In the genomic region with DNA sequence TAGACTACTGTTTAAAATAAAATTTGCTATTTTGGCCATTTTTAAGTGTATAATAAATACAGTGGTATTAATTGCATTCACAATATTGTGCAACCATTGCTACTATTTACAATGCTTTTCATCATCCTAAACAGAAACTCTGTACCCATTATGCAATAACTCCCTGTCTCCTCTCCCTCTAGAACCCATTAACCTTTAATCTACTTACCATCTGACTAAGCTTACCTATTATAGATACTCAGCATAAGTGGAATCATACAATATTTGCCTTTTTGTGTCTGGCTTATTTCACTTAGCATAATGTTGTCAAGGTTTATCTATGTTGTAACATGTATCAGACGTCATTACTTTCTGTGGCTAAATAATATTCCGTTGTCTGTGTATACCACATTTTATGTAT, we compare ENCODE assay signal across 1 cellular context.
TF ChIP-seq lines count a peak whose summit lies in the region.

No MANE protein-coding gene starts in this region.

TF ChIP-seq in HepG2, 621 proteins besides CTCF, POLR2A, EP300 and RAD21 (continued from another document and continues in another):
- TF ChIP-seq, protein P1, sequence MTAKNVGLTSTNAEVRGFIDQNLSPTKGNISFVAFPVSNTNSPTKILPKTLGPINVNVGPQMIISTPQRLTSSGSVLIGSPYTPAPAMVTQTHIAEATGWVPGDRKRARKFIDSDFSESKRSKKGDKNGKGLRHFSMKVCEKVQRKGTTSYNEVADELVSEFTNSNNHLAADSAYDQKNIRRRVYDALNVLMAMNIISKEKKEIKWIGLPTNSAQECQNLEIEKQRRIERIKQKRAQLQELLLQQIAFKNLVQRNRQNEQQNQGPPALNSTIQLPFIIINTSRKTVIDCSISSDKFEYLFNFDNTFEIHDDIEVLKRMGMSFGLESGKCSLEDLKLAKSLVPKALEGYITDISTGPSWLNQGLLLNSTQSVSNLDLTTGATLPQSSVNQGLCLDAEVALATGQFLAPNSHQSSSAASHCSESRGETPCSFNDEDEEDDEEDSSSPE (CRISPR knock-in tag; IDR thresholded peaks at IDR 0.05): no peak
- TF ChIP-seq, protein P2, sequence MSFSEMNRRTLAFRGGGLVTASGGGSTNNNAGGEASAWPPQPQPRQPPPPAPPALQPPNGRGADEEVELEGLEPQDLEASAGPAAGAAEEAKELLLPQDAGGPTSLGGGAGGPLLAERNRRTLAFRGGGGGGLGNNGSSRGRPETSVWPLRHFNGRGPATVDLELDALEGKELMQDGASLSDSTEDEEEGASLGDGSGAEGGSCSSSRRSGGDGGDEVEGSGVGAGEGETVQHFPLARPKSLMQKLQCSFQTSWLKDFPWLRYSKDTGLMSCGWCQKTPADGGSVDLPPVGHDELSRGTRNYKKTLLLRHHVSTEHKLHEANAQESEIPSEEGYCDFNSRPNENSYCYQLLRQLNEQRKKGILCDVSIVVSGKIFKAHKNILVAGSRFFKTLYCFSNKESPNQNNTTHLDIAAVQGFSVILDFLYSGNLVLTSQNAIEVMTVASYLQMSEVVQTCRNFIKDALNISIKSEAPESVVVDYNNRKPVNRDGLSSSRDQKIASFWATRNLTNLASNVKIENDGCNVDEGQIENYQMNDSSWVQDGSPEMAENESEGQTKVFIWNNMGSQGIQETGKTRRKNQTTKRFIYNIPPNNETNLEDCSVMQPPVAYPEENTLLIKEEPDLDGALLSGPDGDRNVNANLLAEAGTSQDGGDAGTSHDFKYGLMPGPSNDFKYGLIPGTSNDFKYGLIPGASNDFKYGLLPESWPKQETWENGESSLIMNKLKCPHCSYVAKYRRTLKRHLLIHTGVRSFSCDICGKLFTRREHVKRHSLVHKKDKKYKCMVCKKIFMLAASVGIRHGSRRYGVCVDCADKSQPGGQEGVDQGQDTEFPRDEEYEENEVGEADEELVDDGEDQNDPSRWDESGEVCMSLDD (CRISPR knock-in tag; IDR thresholded peaks at IDR 0.05; ENCODE audit: borderline replicate concordance): peak; percentile 26; the same call in 1 of the 2 replicates
- TF ChIP-seq TSC22D2 (CRISPR knock-in tag; IDR thresholded peaks at IDR 0.05; ENCODE audit: borderline replicate concordance): no peak
- TF ChIP-seq GATAD1 (CRISPR knock-in tag; IDR thresholded peaks at IDR 0.05): no peak; the same call in 1 of the 2 replicates
- TF ChIP-seq ZNF234 (CRISPR knock-in tag; conservative IDR thresholded peaks at IDR 0.05): no peak
- TF ChIP-seq SMARCE1 (IDR thresholded peaks at IDR 0.05; ENCODE audit: borderline replicate concordance): no peak
- TF ChIP-seq ZSCAN9 (CRISPR knock-in tag; IDR thresholded peaks at IDR 0.05; ENCODE audit: borderline replicate concordance): peak; percentile 77
- TF ChIP-seq, protein P3, sequence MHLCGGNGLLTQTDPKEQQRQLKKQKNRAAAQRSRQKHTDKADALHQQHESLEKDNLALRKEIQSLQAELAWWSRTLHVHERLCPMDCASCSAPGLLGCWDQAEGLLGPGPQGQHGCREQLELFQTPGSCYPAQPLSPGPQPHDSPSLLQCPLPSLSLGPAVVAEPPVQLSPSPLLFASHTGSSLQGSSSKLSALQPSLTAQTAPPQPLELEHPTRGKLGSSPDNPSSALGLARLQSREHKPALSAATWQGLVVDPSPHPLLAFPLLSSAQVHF (CRISPR knock-in tag; IDR thresholded peaks at IDR 0.05): no peak
- no peak for TF ChIP-seq SMYD3 (CRISPR knock-in tag; IDR thresholded peaks at IDR 0.05)
- no peak for TF ChIP-seq ZSCAN21 (CRISPR knock-in tag; IDR thresholded peaks at IDR 0.05; ENCODE audit: borderline replicate concordance)
- TF ChIP-seq, protein P4, sequence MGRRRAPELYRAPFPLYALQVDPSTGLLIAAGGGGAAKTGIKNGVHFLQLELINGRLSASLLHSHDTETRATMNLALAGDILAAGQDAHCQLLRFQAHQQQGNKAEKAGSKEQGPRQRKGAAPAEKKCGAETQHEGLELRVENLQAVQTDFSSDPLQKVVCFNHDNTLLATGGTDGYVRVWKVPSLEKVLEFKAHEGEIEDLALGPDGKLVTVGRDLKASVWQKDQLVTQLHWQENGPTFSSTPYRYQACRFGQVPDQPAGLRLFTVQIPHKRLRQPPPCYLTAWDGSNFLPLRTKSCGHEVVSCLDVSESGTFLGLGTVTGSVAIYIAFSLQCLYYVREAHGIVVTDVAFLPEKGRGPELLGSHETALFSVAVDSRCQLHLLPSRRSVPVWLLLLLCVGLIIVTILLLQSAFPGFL (CRISPR knock-in tag; IDR thresholded peaks at IDR 0.05): no peak
- TF ChIP-seq ZNF225 (CRISPR knock-in tag; IDR thresholded peaks at IDR 0.05): no peak
- TF ChIP-seq ZNF484 (CRISPR knock-in tag; IDR thresholded peaks at IDR 0.05; ENCODE audit: borderline replicate concordance, low read depth): no peak
- no peak for TF ChIP-seq MED8 (CRISPR knock-in tag; IDR thresholded peaks at IDR 0.05; ENCODE audit: insufficient replicate concordance)
- no peak for TF ChIP-seq ZNF552 (CRISPR knock-in tag; IDR thresholded peaks at IDR 0.05; ENCODE audit: borderline replicate concordance)
- TF ChIP-seq, protein P5, sequence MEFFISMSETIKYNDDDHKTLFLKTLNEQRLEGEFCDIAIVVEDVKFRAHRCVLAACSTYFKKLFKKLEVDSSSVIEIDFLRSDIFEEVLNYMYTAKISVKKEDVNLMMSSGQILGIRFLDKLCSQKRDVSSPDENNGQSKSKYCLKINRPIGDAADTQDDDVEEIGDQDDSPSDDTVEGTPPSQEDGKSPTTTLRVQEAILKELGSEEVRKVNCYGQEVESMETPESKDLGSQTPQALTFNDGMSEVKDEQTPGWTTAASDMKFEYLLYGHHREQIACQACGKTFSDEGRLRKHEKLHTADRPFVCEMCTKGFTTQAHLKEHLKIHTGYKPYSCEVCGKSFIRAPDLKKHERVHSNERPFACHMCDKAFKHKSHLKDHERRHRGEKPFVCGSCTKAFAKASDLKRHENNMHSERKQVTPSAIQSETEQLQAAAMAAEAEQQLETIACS (CRISPR knock-in tag; IDR thresholded peaks at IDR 0.05): no peak
- TF ChIP-seq ZNF337 (CRISPR knock-in tag; IDR thresholded peaks at IDR 0.05; ENCODE audit: borderline replicate concordance, low read depth): no peak
- no peak for TF ChIP-seq ZNF615 (CRISPR knock-in tag; IDR thresholded peaks at IDR 0.05; ENCODE audit: borderline replicate concordance)
- no peak for TF ChIP-seq JUN (CRISPR knock-in tag; IDR thresholded peaks at IDR 0.05)
- TF ChIP-seq XBP1 (CRISPR knock-in tag; IDR thresholded peaks at IDR 0.05): no peak
- TF ChIP-seq ZNF207 (IDR thresholded peaks at IDR 0.05; ENCODE audit: borderline replicate concordance): no peak
- TF ChIP-seq, protein P6, sequence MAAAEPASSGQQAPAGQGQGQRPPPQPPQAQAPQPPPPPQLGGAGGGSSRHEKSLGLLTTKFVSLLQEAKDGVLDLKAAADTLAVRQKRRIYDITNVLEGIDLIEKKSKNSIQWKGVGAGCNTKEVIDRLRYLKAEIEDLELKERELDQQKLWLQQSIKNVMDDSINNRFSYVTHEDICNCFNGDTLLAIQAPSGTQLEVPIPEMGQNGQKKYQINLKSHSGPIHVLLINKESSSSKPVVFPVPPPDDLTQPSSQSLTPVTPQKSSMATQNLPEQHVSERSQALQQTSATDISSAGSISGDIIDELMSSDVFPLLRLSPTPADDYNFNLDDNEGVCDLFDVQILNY (CRISPR knock-in tag; conservative IDR thresholded peaks at IDR 0.05): no peak
- TF ChIP-seq, protein P7, sequence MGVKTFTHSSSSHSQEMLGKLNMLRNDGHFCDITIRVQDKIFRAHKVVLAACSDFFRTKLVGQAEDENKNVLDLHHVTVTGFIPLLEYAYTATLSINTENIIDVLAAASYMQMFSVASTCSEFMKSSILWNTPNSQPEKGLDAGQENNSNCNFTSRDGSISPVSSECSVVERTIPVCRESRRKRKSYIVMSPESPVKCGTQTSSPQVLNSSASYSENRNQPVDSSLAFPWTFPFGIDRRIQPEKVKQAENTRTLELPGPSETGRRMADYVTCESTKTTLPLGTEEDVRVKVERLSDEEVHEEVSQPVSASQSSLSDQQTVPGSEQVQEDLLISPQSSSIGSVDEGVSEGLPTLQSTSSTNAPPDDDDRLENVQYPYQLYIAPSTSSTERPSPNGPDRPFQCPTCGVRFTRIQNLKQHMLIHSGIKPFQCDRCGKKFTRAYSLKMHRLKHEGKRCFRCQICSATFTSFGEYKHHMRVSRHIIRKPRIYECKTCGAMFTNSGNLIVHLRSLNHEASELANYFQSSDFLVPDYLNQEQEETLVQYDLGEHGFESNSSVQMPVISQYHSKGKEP (CRISPR knock-in tag; IDR thresholded peaks at IDR 0.05): no peak
- no peak for TF ChIP-seq RBM22 (optimal IDR thresholded peaks at IDR 0.05; ENCODE audit: low read length)
- no peak for TF ChIP-seq TCF7 (IDR thresholded peaks at IDR 0.05; ENCODE audit: low read depth)
- no peak for TF ChIP-seq ZFP90 (CRISPR knock-in tag; IDR thresholded peaks at IDR 0.05; ENCODE audit: borderline replicate concordance)
- TF ChIP-seq ATRX (CRISPR knock-in tag; IDR thresholded peaks at IDR 0.05; ENCODE audit: borderline replicate concordance): no peak
- TF ChIP-seq PHB2 (IDR thresholded peaks at IDR 0.05; ENCODE audit: partially characterized antibody): no peak
- TF ChIP-seq YEATS4 (CRISPR knock-in tag; IDR thresholded peaks at IDR 0.05; ENCODE audit: borderline replicate concordance): peak; percentile 53; the same call in 1 of the 2 replicates
- no peak for TF ChIP-seq HNRNPL (IDR thresholded peaks at IDR 0.05; ENCODE audit: low read depth, low read length)
- TF ChIP-seq, protein P8, sequence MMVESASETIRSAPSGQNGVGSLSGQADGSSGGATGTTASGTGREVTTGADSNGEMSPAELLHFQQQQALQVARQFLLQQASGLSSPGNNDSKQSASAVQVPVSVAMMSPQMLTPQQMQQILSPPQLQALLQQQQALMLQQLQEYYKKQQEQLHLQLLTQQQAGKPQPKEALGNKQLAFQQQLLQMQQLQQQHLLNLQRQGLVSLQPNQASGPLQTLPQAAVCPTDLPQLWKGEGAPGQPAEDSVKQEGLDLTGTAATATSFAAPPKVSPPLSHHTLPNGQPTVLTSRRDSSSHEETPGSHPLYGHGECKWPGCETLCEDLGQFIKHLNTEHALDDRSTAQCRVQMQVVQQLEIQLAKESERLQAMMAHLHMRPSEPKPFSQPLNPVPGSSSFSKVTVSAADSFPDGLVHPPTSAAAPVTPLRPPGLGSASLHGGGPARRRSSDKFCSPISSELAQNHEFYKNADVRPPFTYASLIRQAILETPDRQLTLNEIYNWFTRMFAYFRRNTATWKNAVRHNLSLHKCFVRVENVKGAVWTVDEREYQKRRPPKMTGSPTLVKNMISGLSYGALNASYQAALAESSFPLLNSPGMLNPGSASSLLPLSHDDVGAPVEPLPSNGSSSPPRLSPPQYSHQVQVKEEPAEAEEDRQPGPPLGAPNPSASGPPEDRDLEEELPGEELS (CRISPR knock-in tag; IDR thresholded peaks at IDR 0.05): peak; percentile 77
- no peak for TF ChIP-seq ZNF251 (CRISPR knock-in tag; IDR thresholded peaks at IDR 0.05)
- no peak for TF ChIP-seq ZFP36L2 (CRISPR knock-in tag; IDR thresholded peaks at IDR 0.05)
- no peak for TF ChIP-seq ELF4 (CRISPR knock-in tag; IDR thresholded peaks at IDR 0.05; ENCODE audit: borderline replicate concordance)
- TF ChIP-seq ZNF530 (CRISPR knock-in tag; IDR thresholded peaks at IDR 0.05; ENCODE audit: low read depth): no peak
- no peak for TF ChIP-seq FOXC1 (CRISPR knock-in tag; IDR thresholded peaks at IDR 0.05; ENCODE audit: borderline replicate concordance)
- TF ChIP-seq ZNF616 (CRISPR knock-in tag; IDR thresholded peaks at IDR 0.05; ENCODE audit: low read depth): no peak
- TF ChIP-seq DPF2 (CRISPR knock-in tag; IDR thresholded peaks at IDR 0.05; ENCODE audit: borderline replicate concordance, low read depth): peak; percentile 77; the same call in 1 of the 2 replicates
- TF ChIP-seq, protein P9, sequence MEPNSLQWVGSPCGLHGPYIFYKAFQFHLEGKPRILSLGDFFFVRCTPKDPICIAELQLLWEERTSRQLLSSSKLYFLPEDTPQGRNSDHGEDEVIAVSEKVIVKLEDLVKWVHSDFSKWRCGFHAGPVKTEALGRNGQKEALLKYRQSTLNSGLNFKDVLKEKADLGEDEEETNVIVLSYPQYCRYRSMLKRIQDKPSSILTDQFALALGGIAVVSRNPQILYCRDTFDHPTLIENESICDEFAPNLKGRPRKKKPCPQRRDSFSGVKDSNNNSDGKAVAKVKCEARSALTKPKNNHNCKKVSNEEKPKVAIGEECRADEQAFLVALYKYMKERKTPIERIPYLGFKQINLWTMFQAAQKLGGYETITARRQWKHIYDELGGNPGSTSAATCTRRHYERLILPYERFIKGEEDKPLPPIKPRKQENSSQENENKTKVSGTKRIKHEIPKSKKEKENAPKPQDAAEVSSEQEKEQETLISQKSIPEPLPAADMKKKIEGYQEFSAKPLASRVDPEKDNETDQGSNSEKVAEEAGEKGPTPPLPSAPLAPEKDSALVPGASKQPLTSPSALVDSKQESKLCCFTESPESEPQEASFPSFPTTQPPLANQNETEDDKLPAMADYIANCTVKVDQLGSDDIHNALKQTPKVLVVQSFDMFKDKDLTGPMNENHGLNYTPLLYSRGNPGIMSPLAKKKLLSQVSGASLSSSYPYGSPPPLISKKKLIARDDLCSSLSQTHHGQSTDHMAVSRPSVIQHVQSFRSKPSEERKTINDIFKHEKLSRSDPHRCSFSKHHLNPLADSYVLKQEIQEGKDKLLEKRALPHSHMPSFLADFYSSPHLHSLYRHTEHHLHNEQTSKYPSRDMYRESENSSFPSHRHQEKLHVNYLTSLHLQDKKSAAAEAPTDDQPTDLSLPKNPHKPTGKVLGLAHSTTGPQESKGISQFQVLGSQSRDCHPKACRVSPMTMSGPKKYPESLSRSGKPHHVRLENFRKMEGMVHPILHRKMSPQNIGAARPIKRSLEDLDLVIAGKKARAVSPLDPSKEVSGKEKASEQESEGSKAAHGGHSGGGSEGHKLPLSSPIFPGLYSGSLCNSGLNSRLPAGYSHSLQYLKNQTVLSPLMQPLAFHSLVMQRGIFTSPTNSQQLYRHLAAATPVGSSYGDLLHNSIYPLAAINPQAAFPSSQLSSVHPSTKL (CRISPR knock-in tag; IDR thresholded peaks at IDR 0.05): peak; percentile 95
- TF ChIP-seq ZNF460 (CRISPR knock-in tag; IDR thresholded peaks at IDR 0.05; ENCODE audit: borderline replicate concordance): no peak
- peak; percentile 84 for TF ChIP-seq MED1 (CRISPR knock-in tag; IDR thresholded peaks at IDR 0.05)
- no peak for TF ChIP-seq HMG20B (CRISPR knock-in tag; conservative IDR thresholded peaks at IDR 0.05)
- no peak for TF ChIP-seq EEA1 (CRISPR knock-in tag; IDR thresholded peaks at IDR 0.05; ENCODE audit: borderline replicate concordance)
- TF ChIP-seq, protein P10, sequence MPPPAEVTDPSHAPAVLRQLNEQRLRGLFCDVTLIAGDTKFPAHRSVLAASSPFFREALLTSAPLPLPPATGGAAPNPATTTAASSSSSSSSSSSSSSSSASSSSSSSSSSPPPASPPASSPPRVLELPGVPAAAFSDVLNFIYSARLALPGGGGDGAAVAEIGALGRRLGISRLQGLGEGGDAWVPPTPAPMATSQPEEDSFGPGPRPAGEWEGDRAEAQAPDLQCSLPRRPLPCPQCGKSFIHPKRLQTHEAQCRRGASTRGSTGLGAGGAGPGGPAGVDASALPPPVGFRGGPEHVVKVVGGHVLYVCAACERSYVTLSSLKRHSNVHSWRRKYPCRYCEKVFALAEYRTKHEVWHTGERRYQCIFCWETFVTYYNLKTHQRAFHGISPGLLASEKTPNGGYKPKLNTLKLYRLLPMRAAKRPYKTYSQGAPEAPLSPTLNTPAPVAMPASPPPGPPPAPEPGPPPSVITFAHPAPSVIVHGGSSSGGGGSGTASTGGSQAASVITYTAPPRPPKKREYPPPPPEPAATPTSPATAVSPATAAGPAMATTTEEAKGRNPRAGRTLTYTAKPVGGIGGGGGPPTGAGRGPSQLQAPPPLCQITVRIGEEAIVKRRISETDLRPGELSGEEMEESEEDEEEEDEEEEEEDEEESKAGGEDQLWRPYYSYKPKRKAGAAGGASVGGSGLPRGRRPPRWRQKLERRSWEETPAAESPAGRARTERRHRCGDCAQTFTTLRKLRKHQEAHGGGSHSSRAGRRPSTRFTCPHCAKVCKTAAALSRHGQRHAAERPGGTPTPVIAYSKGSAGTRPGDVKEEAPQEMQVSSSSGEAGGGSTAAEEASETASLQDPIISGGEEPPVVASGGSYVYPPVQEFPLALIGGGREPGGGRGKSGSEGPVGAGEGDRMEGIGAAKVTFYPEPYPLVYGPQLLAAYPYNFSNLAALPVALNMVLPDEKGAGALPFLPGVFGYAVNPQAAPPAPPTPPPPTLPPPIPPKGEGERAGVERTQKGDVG (CRISPR knock-in tag; IDR thresholded peaks at IDR 0.05; ENCODE audit: borderline replicate concordance): no peak
